In the genomic region with DNA sequence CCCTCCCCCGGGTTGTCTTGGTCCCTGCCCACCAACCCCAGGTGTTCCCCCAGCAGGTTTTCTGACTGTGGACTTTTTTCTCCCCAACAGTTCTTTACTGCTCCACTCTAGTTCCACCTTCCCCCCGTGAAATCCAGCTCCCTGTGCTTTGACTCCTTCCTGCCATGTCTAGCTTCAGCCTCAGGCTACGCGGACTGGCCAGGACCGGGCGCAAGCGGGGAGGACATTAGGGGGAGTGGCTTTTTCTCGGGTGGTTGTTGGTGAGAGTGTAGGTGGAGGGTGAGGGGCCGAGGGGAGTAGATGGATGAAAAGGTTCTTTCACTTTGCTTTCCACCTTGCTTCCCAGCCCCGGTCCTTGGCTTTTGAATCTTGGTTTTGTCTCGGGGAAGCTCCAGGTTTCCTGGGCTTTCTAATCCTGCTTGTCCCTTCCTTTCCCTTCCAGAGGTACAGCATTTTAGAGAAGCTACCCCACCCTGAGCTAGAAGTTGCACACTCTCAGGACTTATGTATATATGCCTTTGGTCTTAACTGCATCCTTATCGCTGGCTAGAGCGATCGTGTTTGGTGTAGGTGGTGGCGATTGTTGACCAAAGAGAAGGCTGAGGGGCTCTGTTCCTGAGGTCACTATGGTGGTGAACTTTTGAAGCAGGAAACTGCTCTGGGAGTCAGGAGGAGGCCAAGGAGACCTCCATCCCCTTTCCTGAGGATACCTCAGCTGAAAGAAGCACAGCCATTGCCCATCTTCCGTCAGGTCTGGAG, we compare ENCODE assay signal across 8 cellular contexts. TPM values are rescaled to one million over a fixed set of nuclear protein-coding genes. Genes with fewer than 3 reads are reported as not detected.
DNase-seq lines count a peak whose midpoint lies in the region; ATAC-seq and TF ChIP-seq lines count a peak whose summit lies in the region.

No MANE protein-coding gene starts in this region.

- H3K27ac ChIP-seq in breast epithelium: peak overlapping the region; percentile 82 to 87
- peak overlapping the region; percentile 55 for H3K27ac ChIP-seq in stomach smooth muscle (ENCODE audit: low read length)

- H3K4me3 ChIP-seq in Loucy (ENCODE audit: low read length, poor library complexity, severe bottlenecking): peak overlapping the region; percentile 87
- H3K4me3 ChIP-seq in breast epithelium: peak overlapping the region; percentile 75 to 99 (median 96)
- H3K4me3 ChIP-seq in stomach smooth muscle (ENCODE audit: low read length in 2 of 2): peak overlapping the region; percentile 88 to 92

- peak overlapping the region; percentile 98 for H3K4me2 ChIP-seq in Loucy (ENCODE audit: low read depth, low read length, poor library complexity, severe bottlenecking)

- H3K27me3 ChIP-seq in Loucy (ENCODE audit: insufficient read depth, low read length, poor library complexity, severe bottlenecking) (no peaks in the 10 kb centered on the region), breast epithelium (no peaks in the 10 kb centered on the region), stomach smooth muscle (ENCODE audit: control insufficient read depth in 1 of 2, insufficient read depth in 2 of 2, low read length in 2 of 2) (no peaks in the 10 kb centered on the region)

- H3K36me3 ChIP-seq in Loucy (ENCODE audit: insufficient read depth, low read length) (peaks cover 5% of the 10 kb centered on the region; the same call in 1 of the 2 replicates), breast epithelium (no peaks in the 10 kb centered on the region), stomach smooth muscle (ENCODE audit: control insufficient read depth in 2 of 2, insufficient read depth in 2 of 2, low read length in 2 of 2) (peaks cover 4 to 19% of the 10 kb centered on the region in 2 donors)

- no peak for ATAC-seq in GM21360 (IDR thresholded peaks at IDR 0.05; ENCODE audit: unreplicated experiment)

- TF ChIP-seq POLR2A in breast epithelium (IDR thresholded peaks at IDR 0.05): no peak

- no peaks in the 10 kb centered on the region for H4K20me1 ChIP-seq in Loucy (ENCODE audit: insufficient read depth, low read length, poor library complexity, severe bottlenecking)

- H3K4me1 ChIP-seq in Loucy (ENCODE audit: insufficient read depth, low read length, poor library complexity, severe bottlenecking) (peaks cover 22% of the 10 kb centered on the region), breast epithelium (peaks cover 0 to 10% of the 10 kb centered on the region in 2 donors), stomach smooth muscle (ENCODE audit: control insufficient read depth, insufficient read depth, low read length) (peaks cover 15% of the 10 kb centered on the region)

- H3K79me2 ChIP-seq in Loucy (ENCODE audit: insufficient read depth, low read length): peaks cover 33% of the 10 kb centered on the region; the same call in 1 of the 2 replicates

- DNase-seq in stimulated activated CD4-positive, alpha-beta T cell treated with anti-CD3 and anti-CD28 coated beads, Interleukin-15, amount 100 ng/mL, for 24 hours: peak; percentile 18
- DNase-seq in stimulated activated CD4-positive, alpha-beta T cell treated with anti-CD3 and anti-CD28 coated beads, Interleukin-2, amount 100 ng/mL, for 24 hours: no peak
- DNase-seq in breast epithelium (ENCODE audit: low spot score in 2 of 2): peak in 1 of 2 donors; percentile 59
- peak; percentile 42 for DNase-seq in kidney tubule cell (ENCODE audit: low spot score)
- DNase-seq in GOT3 (lab: John Stamatoyannopoulos, UW): no peak

- H3F3A ChIP-seq in Loucy (ENCODE audit: low read depth): no peaks in the 10 kb centered on the region

- H3K9me3 ChIP-seq in Loucy (ENCODE audit: insufficient read depth, low read depth, low read length): no peaks in the 10 kb centered on the region
- no peaks in the 10 kb centered on the region for H3K9me3 ChIP-seq in breast epithelium
- H3K9me3 ChIP-seq in stomach smooth muscle (ENCODE audit: control insufficient read depth in 2 of 2, low read length in 2 of 2): no peaks in the 10 kb centered on the region

- H3K9ac ChIP-seq in Loucy (ENCODE audit: low read depth, low read length, poor library complexity, severe bottlenecking) (peak overlapping the region; percentile 74), stomach smooth muscle (ENCODE audit: low read length in 2 of 2) (peak overlapping the region; percentile 67 to 80)

- TF ChIP-seq CTCF in Loucy (conservative IDR thresholded peaks at IDR 0.05; ENCODE audit: low read length) (no peak), breast epithelium (IDR thresholded peaks at IDR 0.05) (no peak)

- peak overlapping the region; percentile 95 for H2AFZ ChIP-seq in Loucy (ENCODE audit: low read length)

- intact Hi-C loops in breast epithelium (cut with DNase I; ENCODE audit: low total_unique reads): no loop called here

- no peaks in the 10 kb centered on the region for H3K9me2 ChIP-seq in Loucy (replicated peaks; ENCODE audit: low read depth, low read length)

RNA-seq across cellular contexts. Expression of gene PIP4K2C, which starts 0.8 kb away (rescaled TPM):
- total RNA-seq in breast epithelium: 10 to 100 TPM; 13.8 to 26.9 (median 24.6) TPM

RNA-seq across cellular contexts. Expression of gene DTX3, which starts 12.9 kb away (rescaled TPM):
- total RNA-seq in breast epithelium: 10 to 100 TPM in 2 of 3 donors, 1 to 10 TPM in 1; 3.0 to 35.1 (median 25.9) TPM

RNA-seq across cellular contexts. Expression of gene ARHGEF25, which starts 19.5 kb away (rescaled TPM):
- total RNA-seq in breast epithelium: 10 to 100 TPM in 2 of 3 donors, 1 to 10 TPM in 1; 8.3 to 28.2 (median 19.2) TPM

RNA-seq across cellular contexts. Expression of gene B4GALNT1, which starts 41.3 kb away (rescaled TPM):
- total RNA-seq in breast epithelium: 1 to 10 TPM; 1.1 to 2.6 (median 1.2) TPM

RNA-seq across cellular contexts. Expression of gene KIF5A, which starts 41.9 kb away (rescaled TPM):
- total RNA-seq in breast epithelium: 1 to 10 TPM in 1 of 3 donors, under 1 TPM in 1, not detected in 1; 0.98 to 1.2 TPM

Comparison
In these comparisons a context has a peak if more than half of its experiments do, and no peak if none do; other contexts are left out.
1. DNase-seq: peak in stimulated activated CD4-positive, alpha-beta T cell treated with anti-CD3 and anti-CD28 coated beads, Interleukin-15, amount 100 ng/mL, for 24 hours (single experiment) and kidney tubule cell (single experiment); none in stimulated activated CD4-positive, alpha-beta T cell treated with anti-CD3 and anti-CD28 coated beads, Interleukin-2, amount 100 ng/mL, for 24 hours (0 of 2) and GOT3 (single experiment).
2. Peak in every context shown above with its lines, with median percentiles within 50 percentile points of each other: H3K4me3 ChIP-seq.